In genomic region chr2:31049913-31050588, GRCh38 we compare ENCODE assay signal across 31 cellular contexts.
A peak's percentile ranks its signal among the peaks of the same experiment; 100 is the strongest.
DNase-seq lines count a peak whose midpoint lies in the region; ATAC-seq, FAIRE-seq and TF ChIP-seq lines count a peak whose summit lies in the region.
"Had no signal": no experiment of that assay in that cellular context is flagged by ENCODE, and none has a peak within 500 bp of the region (broad histone marks: within the 10 kb centered on the region; RNA-seq: fewer than 3 reads in every experiment).

No MANE protein-coding gene starts in this region.

- DNase-seq in Daoy (ENCODE audit: low read depth) (peak; percentile 38), NB4 (ENCODE audit: low read depth) (peak; percentile 46), frontal cortex (ENCODE audit: low spot score in 2 of 2) (no peak), NCI-H510A (lab: John Stamatoyannopoulos, UW) (no peak), adrenal gland (no peak)
- DNase-seq: activated CD4-positive, alpha-beta T cell treated with anti-CD3 and anti-CD28 coated beads for 4 hours; activated CD8-positive, alpha-beta memory T cell treated with anti-CD3 and anti-CD28 coated beads for 24 hours; activated gamma-delta T cell; activated naive CD8-positive, alpha-beta T cell treated with anti-CD3 and anti-CD28 coated beads, Interleukin-2, amount 10 ng/mL, durations not matched to agents 7 days and 5 days; activated T-cell treated with anti-CD3 and anti-CD28 coated beads, Interleukin-2, amount 50 U/mL, for 1 hour; C1 segment of cervical spinal cord; caudate nucleus; GOT3; hypothalamus; KG1; lower lobe of right lung; natural killer cell; NCI-H146; NCI-H510A treated with DMSO at 0.1 percent for 48 hours; ovary; PC-3; right cardiac atrium; stimulated activated CD4-positive, alpha-beta T cell treated with anti-CD3 and anti-CD28 coated beads, Interleukin-12 subunit alpha, Interleukin-12 subunit beta, amount 100 ng/mL, for 4 hours; stimulated activated CD4-positive, alpha-beta T cell treated with anti-CD3 and anti-CD28 coated beads, Interleukin-4, amount 100 ng/mL, for 1 hour; T-helper 17 cell; trophoblast cell had no signal

- H3K4me3 ChIP-seq in NB4 (ENCODE audit: low read depth, low read length) (no peak overlapping the region), neutrophil (ENCODE audit: low read depth in 1 of 2, low read length in 1 of 2) (no peak overlapping the region), adrenal gland (no peak overlapping the region)
- H3K4me3 ChIP-seq: lower lobe of right lung, ovary had no signal

- TF ChIP-seq POLR2A in NB4 (IDR thresholded peaks at IDR 0.05; ENCODE audit: extremely low read depth, insufficient read length) (no peak), adrenal gland (IDR thresholded peaks at IDR 0.05) (no peak)

- ATAC-seq in HG03520 (IDR thresholded peaks at IDR 0.05; ENCODE audit: unreplicated experiment), result no peak
- ATAC-seq: lower lobe of right lung, natural killer cell, PC-3, right cardiac atrium, SK-N-SH treated with all-trans-retinoic acid at 6 μM for 48 hours, T-helper 17 cell had no signal

- WGBS in adrenal gland, 4 donors, result 69 to 75% (median 71%) methylated on average over 14 of the region's 14 CpGs

- FAIRE-seq in islet of Langerhans (lab: Jason Lieb, UNC) (peak; percentile 76), frontal cortex (lab: Jason Lieb, UNC) (no peak)
- FAIRE-seq: endometrium had no signal

- H3K4me1 ChIP-seq in neutrophil (ENCODE audit: control insufficient read depth in 1 of 2, insufficient read depth in 1 of 2, low read depth in 1 of 2, low read length in 1 of 2), result peaks cover 49 to 66% of the 10 kb centered on the region in 2 experiments
- no peaks in the 10 kb centered on the region for H3K4me1 ChIP-seq in adrenal gland (replicated peaks in 1 of 2)
- H3K4me1 ChIP-seq: lower lobe of right lung had no signal

- intact Hi-C loops in adrenal gland (cut with DNase I), result no loop called here

- H3K9me3 ChIP-seq in neutrophil, result no peaks in the 10 kb centered on the region
- H3K9me3 ChIP-seq in adrenal gland (replicated peaks in 1 of 3), result no peaks in the 10 kb centered on the region
- H3K9me3 ChIP-seq: lower lobe of right lung, ovary had no signal

- H3K27me3 ChIP-seq in neutrophil (no peaks in the 10 kb centered on the region), adrenal gland (no peaks in the 10 kb centered on the region)
- H3K27me3 ChIP-seq: ovary had no signal

- H3K36me3 ChIP-seq in neutrophil (no peaks in the 10 kb centered on the region), adrenal gland (replicated peaks in 1 of 2) (no peaks in the 10 kb centered on the region)
- H3K36me3 ChIP-seq: lower lobe of right lung, ovary had no signal

- H3K27ac ChIP-seq in neutrophil (peak overlapping the region; percentile 40), adrenal gland (no peak overlapping the region)
- H3K27ac ChIP-seq: lower lobe of right lung, ovary had no signal

- TF ChIP-seq CTCF in NB4 (IDR thresholded peaks at IDR 0.05; ENCODE audit: low read depth, low read length) (no peak), neutrophil (IDR thresholded peaks at IDR 0.05) (no peak), adrenal gland (IDR thresholded peaks at IDR 0.05) (no peak)

Comparison
In these comparisons a context has a peak if more than half of its experiments do, and no peak if none do; other contexts are left out.
1. DNase-seq: peak in Daoy (single experiment) and NB4 (single experiment); none in frontal cortex (0 of 2), NCI-H510A (single experiment) and adrenal gland (0 of 7).